Comparison of ENCODE assay signal across 8 cellular contexts in genomic region chr7:114865564-114865963, GRCh38. TPM values are rescaled to one million over a fixed set of nuclear protein-coding genes. Genes with fewer than 3 reads are reported as not detected.
DNase-seq lines count a peak whose midpoint lies in the region; ATAC-seq and FAIRE-seq lines count a peak whose summit lies in the region.

No MANE protein-coding gene starts in this region.

- peaks cover 0 to 6% (median 4%) of the 10 kb centered on the region in 3 donors for H3K4me1 Mint-ChIP-seq in CD8-positive, alpha-beta memory T cell
- H3K4me1 Mint-ChIP-seq in immature natural killer cell = no peaks in the 10 kb centered on the region

- peak; percentile 22 to 72 (median 40) for DNase-seq in CD8-positive, alpha-beta memory T cell
- DNase-seq in GM19239 (ENCODE audit: insufficient read length, low spot score) = peak; percentile 28
- DNase-seq in SW480 (ENCODE audit: low spot score) = peak; percentile 7
- DNase-seq in amniotic stem cell (lab: John Stamatoyannopoulos, UW) = peak; percentile 31
- peak; percentile 7 to 42 (median 25) for DNase-seq in immature natural killer cell
- DNase-seq in stimulated activated CD4-positive, alpha-beta T cell treated with anti-CD3 and anti-CD28 coated beads, Interleukin-2, amount 100 ng/mL, for 48 hours = peak; percentile 43 to 54

- no peak overlapping the region for H3K4me3 ChIP-seq in CD8-positive, alpha-beta memory T cell (ENCODE audit: low read length)

- H3K27ac Mint-ChIP-seq in CD8-positive, alpha-beta memory T cell = no peak overlapping the region
- no peak overlapping the region for H3K27ac Mint-ChIP-seq in immature natural killer cell

- no peaks in the 10 kb centered on the region for H3K9me3 ChIP-seq in CD8-positive, alpha-beta memory T cell (ENCODE audit: low read length)

- H3K27me3 ChIP-seq in CD8-positive, alpha-beta memory T cell (ENCODE audit: insufficient read depth, low read length, poor library complexity, severe bottlenecking) = no peaks in the 10 kb centered on the region

- H3K4me3 Mint-ChIP-seq in CD8-positive, alpha-beta memory T cell = no peak overlapping the region
- no peak overlapping the region for H3K4me3 Mint-ChIP-seq in immature natural killer cell

- POLR2A ChIA-PET in CD8-positive, alpha-beta memory T cell (lab: Charles Lee) = no interaction called here

- no peak overlapping the region for H3K27ac ChIP-seq in CD8-positive, alpha-beta memory T cell (ENCODE audit: low read depth, low read length)

- no peaks in the 10 kb centered on the region for H3K4me1 ChIP-seq in CD8-positive, alpha-beta memory T cell (ENCODE audit: insufficient read depth, low read length)

- no peaks in the 10 kb centered on the region for H3K9me3 Mint-ChIP-seq in CD8-positive, alpha-beta memory T cell
- H3K9me3 Mint-ChIP-seq in immature natural killer cell = no peaks in the 10 kb centered on the region

- H3K36me3 ChIP-seq in CD8-positive, alpha-beta memory T cell (ENCODE audit: insufficient read depth, low read length) = no peaks in the 10 kb centered on the region

- CTCF ChIA-PET in CD8-positive, alpha-beta memory T cell (lab: Charles Lee) = interaction anchor here (0.6 to 2.8 kb wide), 22 partner anchors 9 to 985 kb away, joined by 3 to 18 read pairs (median 4); no protein-coding TSS in a partner anchor

- peak; percentile 80 for FAIRE-seq in GM19239 (lab: Jason Lieb, UNC)

- H3K36me3 Mint-ChIP-seq in CD8-positive, alpha-beta memory T cell = no peaks in the 10 kb centered on the region
- H3K36me3 Mint-ChIP-seq in immature natural killer cell = no peaks in the 10 kb centered on the region

- peaks cover 0 to 2% of the 10 kb centered on the region in 2 donors for H3K27me3 Mint-ChIP-seq in CD8-positive, alpha-beta memory T cell
- H3K27me3 Mint-ChIP-seq in immature natural killer cell (ENCODE audit: low read depth in 3 of 3) = peaks cover 0 to 3% (median 0%) of the 10 kb centered on the region in 3 donors

- ATAC-seq in HG03354 (IDR thresholded peaks at IDR 0.05; ENCODE audit: poor library complexity, severe bottlenecking, unreplicated experiment) (peak; percentile 92), GM21381 (IDR thresholded peaks at IDR 0.05; ENCODE audit: unreplicated experiment) (no peak)

RNA-seq across cellular contexts. Expression of gene MDFIC, which starts 56.3 kb away (rescaled TPM):
- 100 to 1,000 TPM; 131 to 135 TPM for total RNA-seq in CD8-positive, alpha-beta memory T cell
- polyA plus RNA-seq in CD8-positive, alpha-beta memory T cell = 125 TPM
- polyA plus RNA-seq in immature natural killer cell = 10 to 100 TPM; 20.3 to 40.5 (median 26.8) TPM
